In the genomic region with DNA sequence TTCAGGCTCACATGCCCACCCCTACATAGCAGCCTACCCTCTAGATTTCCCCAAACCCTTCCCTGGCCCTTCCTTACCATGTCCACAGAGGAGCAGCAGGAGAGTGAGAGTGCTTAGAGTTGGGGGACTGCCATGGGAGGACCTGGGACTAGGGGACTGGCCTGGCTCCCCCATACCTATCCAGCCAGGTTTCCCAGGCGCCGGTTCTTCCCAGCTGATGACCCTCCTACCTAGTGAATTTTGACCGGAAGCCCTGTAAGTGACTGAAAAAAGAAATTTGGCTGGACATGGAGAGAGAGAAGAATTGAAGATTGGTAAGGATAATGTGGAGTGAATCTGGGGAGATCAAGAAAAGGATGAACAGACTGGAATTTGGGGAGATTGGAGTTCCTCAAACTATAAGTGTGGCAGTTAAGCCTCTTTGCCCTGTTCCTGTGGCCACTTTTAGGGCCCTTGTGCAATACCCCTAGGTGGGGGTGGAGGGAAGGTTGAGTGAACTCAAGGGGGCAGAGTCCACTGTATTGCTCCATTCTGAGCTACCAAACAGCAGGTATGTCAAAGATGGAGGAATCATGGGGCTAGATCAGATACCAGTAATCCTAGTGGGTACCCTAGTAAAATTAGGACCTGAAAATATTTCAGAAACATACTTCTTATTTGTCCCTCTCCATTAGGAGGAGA, we compare ENCODE assay signal across 1 cellular context.
TF ChIP-seq lines count a peak whose summit lies in the region.

No MANE protein-coding gene starts in this region.

TF ChIP-seq in HepG2, 621 proteins besides CTCF, POLR2A, EP300 and RAD21 (continued from another document and continues in another):
- TF ChIP-seq, protein P1, sequence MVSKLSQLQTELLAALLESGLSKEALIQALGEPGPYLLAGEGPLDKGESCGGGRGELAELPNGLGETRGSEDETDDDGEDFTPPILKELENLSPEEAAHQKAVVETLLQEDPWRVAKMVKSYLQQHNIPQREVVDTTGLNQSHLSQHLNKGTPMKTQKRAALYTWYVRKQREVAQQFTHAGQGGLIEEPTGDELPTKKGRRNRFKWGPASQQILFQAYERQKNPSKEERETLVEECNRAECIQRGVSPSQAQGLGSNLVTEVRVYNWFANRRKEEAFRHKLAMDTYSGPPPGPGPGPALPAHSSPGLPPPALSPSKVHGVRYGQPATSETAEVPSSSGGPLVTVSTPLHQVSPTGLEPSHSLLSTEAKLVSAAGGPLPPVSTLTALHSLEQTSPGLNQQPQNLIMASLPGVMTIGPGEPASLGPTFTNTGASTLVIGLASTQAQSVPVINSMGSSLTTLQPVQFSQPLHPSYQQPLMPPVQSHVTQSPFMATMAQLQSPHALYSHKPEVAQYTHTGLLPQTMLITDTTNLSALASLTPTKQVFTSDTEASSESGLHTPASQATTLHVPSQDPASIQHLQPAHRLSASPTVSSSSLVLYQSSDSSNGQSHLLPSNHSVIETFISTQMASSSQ (IDR thresholded peaks at IDR 0.05; ENCODE audit: low read depth): no peak
- TF ChIP-seq, protein P1 (CRISPR knock-in tag; IDR thresholded peaks at IDR 0.05; ENCODE audit: borderline replicate concordance): no peak
- peak; percentile 60 for TF ChIP-seq ZEB1 (IDR thresholded peaks at IDR 0.05; ENCODE audit: insufficient replicate concordance, low read depth)
- TF ChIP-seq ZNF782 (CRISPR knock-in tag; IDR thresholded peaks at IDR 0.05; ENCODE audit: borderline replicate concordance): no peak
- TF ChIP-seq ELF1 (CRISPR knock-in tag; IDR thresholded peaks at IDR 0.05): peak; percentile 53; the same call in 1 of the 2 replicates
- TF ChIP-seq LCORL (IDR thresholded peaks at IDR 0.05): peak; percentile 75
- peak; percentile 99 for TF ChIP-seq LCORL (CRISPR knock-in tag; IDR thresholded peaks at IDR 0.05)
- peak; percentile 98 for TF ChIP-seq CEBPB (IDR thresholded peaks at IDR 0.05; ENCODE audit: borderline replicate concordance, low read depth, low read length)
- TF ChIP-seq SMAD3 (CRISPR knock-in tag; IDR thresholded peaks at IDR 0.05): 0 out of 2 replicates have a peak, but pooled peaks have one; percentile 25
- TF ChIP-seq HDAC2 (CRISPR knock-in tag; IDR thresholded peaks at IDR 0.05): peak; percentile 56
- 0 out of 2 replicates have a peak, but pooled peaks have one; percentile 30 for TF ChIP-seq RCOR2 (CRISPR knock-in tag; IDR thresholded peaks at IDR 0.05)
- no peak for TF ChIP-seq ZNF670 (CRISPR knock-in tag; IDR thresholded peaks at IDR 0.05; ENCODE audit: borderline replicate concordance)
- TF ChIP-seq GATAD2A (CRISPR knock-in tag; IDR thresholded peaks at IDR 0.05): peak; percentile 86
- peak; percentile 60; the same call in 1 of the 2 replicates for TF ChIP-seq MAZ (IDR thresholded peaks at IDR 0.05; ENCODE audit: borderline replicate concordance, low read depth, low read length)
- TF ChIP-seq MAZ (CRISPR knock-in tag; IDR thresholded peaks at IDR 0.05; ENCODE audit: low read depth): peak; percentile 61; the same call in 1 of the 2 replicates
- no peak for TF ChIP-seq CREB1 (IDR thresholded peaks at IDR 0.05)
- TF ChIP-seq CREB1 (CRISPR knock-in tag; IDR thresholded peaks at IDR 0.05): 0 out of 2 replicates have a peak, but pooled peaks have one; percentile 14
- TF ChIP-seq DPF2 (CRISPR knock-in tag; IDR thresholded peaks at IDR 0.05; ENCODE audit: borderline replicate concordance, low read depth): peak; percentile 64; the same call in 1 of the 2 replicates
- TF ChIP-seq TARDBP (CRISPR knock-in tag; IDR thresholded peaks at IDR 0.05): 0 out of 2 replicates have a peak, but pooled peaks have one; percentile 38
- TF ChIP-seq, protein P2, sequence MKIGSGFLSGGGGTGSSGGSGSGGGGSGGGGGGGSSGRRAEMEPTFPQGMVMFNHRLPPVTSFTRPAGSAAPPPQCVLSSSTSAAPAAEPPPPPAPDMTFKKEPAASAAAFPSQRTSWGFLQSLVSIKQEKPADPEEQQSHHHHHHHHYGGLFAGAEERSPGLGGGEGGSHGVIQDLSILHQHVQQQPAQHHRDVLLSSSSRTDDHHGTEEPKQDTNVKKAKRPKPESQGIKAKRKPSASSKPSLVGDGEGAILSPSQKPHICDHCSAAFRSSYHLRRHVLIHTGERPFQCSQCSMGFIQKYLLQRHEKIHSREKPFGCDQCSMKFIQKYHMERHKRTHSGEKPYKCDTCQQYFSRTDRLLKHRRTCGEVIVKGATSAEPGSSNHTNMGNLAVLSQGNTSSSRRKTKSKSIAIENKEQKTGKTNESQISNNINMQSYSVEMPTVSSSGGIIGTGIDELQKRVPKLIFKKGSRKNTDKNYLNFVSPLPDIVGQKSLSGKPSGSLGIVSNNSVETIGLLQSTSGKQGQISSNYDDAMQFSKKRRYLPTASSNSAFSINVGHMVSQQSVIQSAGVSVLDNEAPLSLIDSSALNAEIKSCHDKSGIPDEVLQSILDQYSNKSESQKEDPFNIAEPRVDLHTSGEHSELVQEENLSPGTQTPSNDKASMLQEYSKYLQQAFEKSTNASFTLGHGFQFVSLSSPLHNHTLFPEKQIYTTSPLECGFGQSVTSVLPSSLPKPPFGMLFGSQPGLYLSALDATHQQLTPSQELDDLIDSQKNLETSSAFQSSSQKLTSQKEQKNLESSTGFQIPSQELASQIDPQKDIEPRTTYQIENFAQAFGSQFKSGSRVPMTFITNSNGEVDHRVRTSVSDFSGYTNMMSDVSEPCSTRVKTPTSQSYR (CRISPR knock-in tag; IDR thresholded peaks at IDR 0.05; ENCODE audit: borderline replicate concordance): peak; percentile 95
- TF ChIP-seq ZNF354B (CRISPR knock-in tag; IDR thresholded peaks at IDR 0.05): no peak
- no peak for TF ChIP-seq ZIK1 (CRISPR knock-in tag; IDR thresholded peaks at IDR 0.05; ENCODE audit: borderline replicate concordance, low read depth)
- TF ChIP-seq ZMYM4 (CRISPR knock-in tag; IDR thresholded peaks at IDR 0.05): peak; percentile 85
- TF ChIP-seq, protein P3, sequence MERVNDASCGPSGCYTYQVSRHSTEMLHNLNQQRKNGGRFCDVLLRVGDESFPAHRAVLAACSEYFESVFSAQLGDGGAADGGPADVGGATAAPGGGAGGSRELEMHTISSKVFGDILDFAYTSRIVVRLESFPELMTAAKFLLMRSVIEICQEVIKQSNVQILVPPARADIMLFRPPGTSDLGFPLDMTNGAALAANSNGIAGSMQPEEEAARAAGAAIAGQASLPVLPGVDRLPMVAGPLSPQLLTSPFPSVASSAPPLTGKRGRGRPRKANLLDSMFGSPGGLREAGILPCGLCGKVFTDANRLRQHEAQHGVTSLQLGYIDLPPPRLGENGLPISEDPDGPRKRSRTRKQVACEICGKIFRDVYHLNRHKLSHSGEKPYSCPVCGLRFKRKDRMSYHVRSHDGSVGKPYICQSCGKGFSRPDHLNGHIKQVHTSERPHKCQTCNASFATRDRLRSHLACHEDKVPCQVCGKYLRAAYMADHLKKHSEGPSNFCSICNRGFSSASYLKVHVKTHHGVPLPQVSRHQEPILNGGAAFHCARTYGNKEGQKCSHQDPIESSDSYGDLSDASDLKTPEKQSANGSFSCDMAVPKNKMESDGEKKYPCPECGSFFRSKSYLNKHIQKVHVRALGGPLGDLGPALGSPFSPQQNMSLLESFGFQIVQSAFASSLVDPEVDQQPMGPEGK (CRISPR knock-in tag; IDR thresholded peaks at IDR 0.05): peak; percentile 80
- peak; percentile 36; the same call in 1 of the 2 replicates for TF ChIP-seq MIER3 (CRISPR knock-in tag; IDR thresholded peaks at IDR 0.05; ENCODE audit: borderline replicate concordance)
- TF ChIP-seq TRIM24 (CRISPR knock-in tag; IDR thresholded peaks at IDR 0.05): peak; percentile 76; the same call in 1 of the 2 replicates
- TF ChIP-seq NCOR1 (IDR thresholded peaks at IDR 0.05; ENCODE audit: borderline replicate concordance, low read length): peak; percentile 82
- TF ChIP-seq, protein P4, sequence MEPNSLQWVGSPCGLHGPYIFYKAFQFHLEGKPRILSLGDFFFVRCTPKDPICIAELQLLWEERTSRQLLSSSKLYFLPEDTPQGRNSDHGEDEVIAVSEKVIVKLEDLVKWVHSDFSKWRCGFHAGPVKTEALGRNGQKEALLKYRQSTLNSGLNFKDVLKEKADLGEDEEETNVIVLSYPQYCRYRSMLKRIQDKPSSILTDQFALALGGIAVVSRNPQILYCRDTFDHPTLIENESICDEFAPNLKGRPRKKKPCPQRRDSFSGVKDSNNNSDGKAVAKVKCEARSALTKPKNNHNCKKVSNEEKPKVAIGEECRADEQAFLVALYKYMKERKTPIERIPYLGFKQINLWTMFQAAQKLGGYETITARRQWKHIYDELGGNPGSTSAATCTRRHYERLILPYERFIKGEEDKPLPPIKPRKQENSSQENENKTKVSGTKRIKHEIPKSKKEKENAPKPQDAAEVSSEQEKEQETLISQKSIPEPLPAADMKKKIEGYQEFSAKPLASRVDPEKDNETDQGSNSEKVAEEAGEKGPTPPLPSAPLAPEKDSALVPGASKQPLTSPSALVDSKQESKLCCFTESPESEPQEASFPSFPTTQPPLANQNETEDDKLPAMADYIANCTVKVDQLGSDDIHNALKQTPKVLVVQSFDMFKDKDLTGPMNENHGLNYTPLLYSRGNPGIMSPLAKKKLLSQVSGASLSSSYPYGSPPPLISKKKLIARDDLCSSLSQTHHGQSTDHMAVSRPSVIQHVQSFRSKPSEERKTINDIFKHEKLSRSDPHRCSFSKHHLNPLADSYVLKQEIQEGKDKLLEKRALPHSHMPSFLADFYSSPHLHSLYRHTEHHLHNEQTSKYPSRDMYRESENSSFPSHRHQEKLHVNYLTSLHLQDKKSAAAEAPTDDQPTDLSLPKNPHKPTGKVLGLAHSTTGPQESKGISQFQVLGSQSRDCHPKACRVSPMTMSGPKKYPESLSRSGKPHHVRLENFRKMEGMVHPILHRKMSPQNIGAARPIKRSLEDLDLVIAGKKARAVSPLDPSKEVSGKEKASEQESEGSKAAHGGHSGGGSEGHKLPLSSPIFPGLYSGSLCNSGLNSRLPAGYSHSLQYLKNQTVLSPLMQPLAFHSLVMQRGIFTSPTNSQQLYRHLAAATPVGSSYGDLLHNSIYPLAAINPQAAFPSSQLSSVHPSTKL (CRISPR knock-in tag; IDR thresholded peaks at IDR 0.05): peak; percentile 84
- TF ChIP-seq PCBP1 (IDR thresholded peaks at IDR 0.05; ENCODE audit: borderline replicate concordance, low read depth, low read length): no peak
- no peak for TF ChIP-seq ZNF777 (CRISPR knock-in tag; IDR thresholded peaks at IDR 0.05)
- TF ChIP-seq, protein P5, sequence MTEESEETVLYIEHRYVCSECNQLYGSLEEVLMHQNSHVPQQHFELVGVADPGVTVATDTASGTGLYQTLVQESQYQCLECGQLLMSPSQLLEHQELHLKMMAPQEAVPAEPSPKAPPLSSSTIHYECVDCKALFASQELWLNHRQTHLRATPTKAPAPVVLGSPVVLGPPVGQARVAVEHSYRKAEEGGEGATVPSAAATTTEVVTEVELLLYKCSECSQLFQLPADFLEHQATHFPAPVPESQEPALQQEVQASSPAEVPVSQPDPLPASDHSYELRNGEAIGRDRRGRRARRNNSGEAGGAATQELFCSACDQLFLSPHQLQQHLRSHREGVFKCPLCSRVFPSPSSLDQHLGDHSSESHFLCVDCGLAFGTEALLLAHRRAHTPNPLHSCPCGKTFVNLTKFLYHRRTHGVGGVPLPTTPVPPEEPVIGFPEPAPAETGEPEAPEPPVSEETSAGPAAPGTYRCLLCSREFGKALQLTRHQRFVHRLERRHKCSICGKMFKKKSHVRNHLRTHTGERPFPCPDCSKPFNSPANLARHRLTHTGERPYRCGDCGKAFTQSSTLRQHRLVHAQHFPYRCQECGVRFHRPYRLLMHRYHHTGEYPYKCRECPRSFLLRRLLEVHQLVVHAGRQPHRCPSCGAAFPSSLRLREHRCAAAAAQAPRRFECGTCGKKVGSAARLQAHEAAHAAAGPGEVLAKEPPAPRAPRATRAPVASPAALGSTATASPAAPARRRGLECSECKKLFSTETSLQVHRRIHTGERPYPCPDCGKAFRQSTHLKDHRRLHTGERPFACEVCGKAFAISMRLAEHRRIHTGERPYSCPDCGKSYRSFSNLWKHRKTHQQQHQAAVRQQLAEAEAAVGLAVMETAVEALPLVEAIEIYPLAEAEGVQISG (CRISPR knock-in tag; IDR thresholded peaks at IDR 0.05): 0 out of 2 replicates have a peak, but pooled peaks have one; percentile 40
- TF ChIP-seq, protein P6, sequence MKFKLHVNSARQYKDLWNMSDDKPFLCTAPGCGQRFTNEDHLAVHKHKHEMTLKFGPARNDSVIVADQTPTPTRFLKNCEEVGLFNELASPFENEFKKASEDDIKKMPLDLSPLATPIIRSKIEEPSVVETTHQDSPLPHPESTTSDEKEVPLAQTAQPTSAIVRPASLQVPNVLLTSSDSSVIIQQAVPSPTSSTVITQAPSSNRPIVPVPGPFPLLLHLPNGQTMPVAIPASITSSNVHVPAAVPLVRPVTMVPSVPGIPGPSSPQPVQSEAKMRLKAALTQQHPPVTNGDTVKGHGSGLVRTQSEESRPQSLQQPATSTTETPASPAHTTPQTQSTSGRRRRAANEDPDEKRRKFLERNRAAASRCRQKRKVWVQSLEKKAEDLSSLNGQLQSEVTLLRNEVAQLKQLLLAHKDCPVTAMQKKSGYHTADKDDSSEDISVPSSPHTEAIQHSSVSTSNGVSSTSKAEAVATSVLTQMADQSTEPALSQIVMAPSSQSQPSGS (CRISPR knock-in tag; IDR thresholded peaks at IDR 0.05): 0 out of 2 replicates have a peak, but pooled peaks have one; percentile 28
- 0 out of 2 replicates have a peak, but pooled peaks have one; percentile 41 for TF ChIP-seq ZNF124 (CRISPR knock-in tag; IDR thresholded peaks at IDR 0.05)
- TF ChIP-seq MEF2D (CRISPR knock-in tag; IDR thresholded peaks at IDR 0.05): peak; percentile 67; the same call in 1 of the 2 replicates
- TF ChIP-seq, protein P7, sequence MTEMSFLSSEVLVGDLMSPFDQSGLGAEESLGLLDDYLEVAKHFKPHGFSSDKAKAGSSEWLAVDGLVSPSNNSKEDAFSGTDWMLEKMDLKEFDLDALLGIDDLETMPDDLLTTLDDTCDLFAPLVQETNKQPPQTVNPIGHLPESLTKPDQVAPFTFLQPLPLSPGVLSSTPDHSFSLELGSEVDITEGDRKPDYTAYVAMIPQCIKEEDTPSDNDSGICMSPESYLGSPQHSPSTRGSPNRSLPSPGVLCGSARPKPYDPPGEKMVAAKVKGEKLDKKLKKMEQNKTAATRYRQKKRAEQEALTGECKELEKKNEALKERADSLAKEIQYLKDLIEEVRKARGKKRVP (CRISPR knock-in tag; IDR thresholded peaks at IDR 0.05): peak in 1 of 2 experiments; percentile 24; a peak in 1 of 4 replicates
- no peak for TF ChIP-seq NR1H2 (CRISPR knock-in tag; IDR thresholded peaks at IDR 0.05; ENCODE audit: borderline replicate concordance, low read depth)
